ENCODE assay signal across 8 cellular contexts in the genomic region with DNA sequence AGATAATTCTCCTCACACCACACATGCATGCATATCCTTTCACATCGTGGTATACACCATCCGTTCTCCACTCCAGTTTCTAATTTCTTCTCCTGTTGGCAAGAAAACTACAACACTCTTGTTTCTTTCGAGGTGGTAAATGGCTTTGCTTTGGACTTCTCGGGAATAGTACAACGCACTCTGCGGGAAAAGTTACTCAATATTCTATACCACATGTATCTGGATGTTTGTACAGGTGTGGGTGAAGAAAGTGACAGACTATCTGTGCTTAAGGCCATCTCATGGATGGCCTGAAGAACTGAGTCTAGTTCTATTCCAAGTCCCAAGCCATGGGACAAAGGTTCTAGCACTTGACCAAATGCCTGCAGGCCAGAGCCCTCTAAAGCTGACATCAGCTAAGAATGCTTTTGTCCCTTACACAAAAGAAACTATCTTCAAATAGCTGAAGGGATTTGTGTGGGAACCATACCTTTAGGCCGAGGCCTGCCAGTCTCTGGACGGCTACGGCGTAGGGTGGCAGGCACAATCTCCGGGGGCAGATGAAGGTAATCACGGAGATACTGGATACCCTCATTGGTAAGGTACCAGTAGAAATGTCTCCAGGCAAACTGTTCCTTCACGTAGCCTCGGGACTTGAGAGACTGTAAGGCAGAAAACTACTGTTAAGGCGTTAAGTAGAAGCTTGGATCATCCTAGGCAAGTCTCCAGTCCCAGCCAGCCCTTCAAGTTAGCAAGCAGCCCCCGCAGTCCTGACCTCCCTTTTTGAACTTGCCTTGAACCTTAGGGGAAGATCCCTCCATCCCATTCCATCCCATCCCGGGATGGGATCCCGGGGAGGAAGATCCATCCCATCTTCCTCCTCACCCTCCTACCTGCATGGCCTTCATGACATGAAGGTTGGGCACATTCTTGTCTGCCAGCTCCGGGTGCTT. TPM values are rescaled to one million over a fixed set of nuclear protein-coding genes. Genes with fewer than 3 reads are reported as not detected.
A peak's percentile ranks its signal among the peaks of the same experiment; 100 is the strongest.
DNase-seq lines count a peak whose midpoint lies in the region; ATAC-seq and TF ChIP-seq lines count a peak whose summit lies in the region.

No MANE protein-coding gene starts in this region.

- TF ChIP-seq CTCF in AG09309 (IDR thresholded peaks at IDR 0.05; ENCODE audit: control insufficient read depth, insufficient read depth, low read depth, low read length, missing control alignments) (no peak), KMS-11 (conservative IDR thresholded peaks at IDR 0.05; ENCODE audit: low read depth, low read length) (no peak), chondrocyte (IDR thresholded peaks at IDR 0.05) (no peak)

- H3K4me3 ChIP-seq in AG09309 (ENCODE audit: control insufficient read depth, low read depth, low read length) (peak overlapping the region; percentile 88), KMS-11 (IDR thresholded peaks at IDR 0.05; ENCODE audit: insufficient read depth, low read depth, low read length) (no peak overlapping the region), muscle layer of duodenum (ENCODE audit: low read depth in 1 of 2, low read length in 2 of 2) (peak overlapping the region; percentile 66 to 94)

- no peak for DNase-seq in AG09309 (ENCODE audit: low read depth)
- no peak for DNase-seq in chondrocyte (ENCODE audit: low spot score)
- DNase-seq in NCI-H446 treated with DMSO at 0.1 percent for 48 hours (lab: John Stamatoyannopoulos, UW): no peak
- no peak for DNase-seq in SKM-1 (lab: John Stamatoyannopoulos, UW; ENCODE audit: unreplicated experiment)
- no peak for DNase-seq in activated CD4-positive, alpha-beta T cell treated with anti-CD3 and anti-CD28 coated beads for 4 hours

- peak overlapping the region; percentile 99 for H3K9ac ChIP-seq in KMS-11

- H3K4me2 ChIP-seq in KMS-11: peak overlapping the region; percentile 89

- no peaks in the 10 kb centered on the region for H3K9me3 Mint-ChIP-seq in chondrocyte (ENCODE audit: low read depth)

- peaks cover 38% of the 10 kb centered on the region for H3K4me1 ChIP-seq in KMS-11 (ENCODE audit: low read depth, poor library complexity, severe bottlenecking)
- peaks cover 10 to 19% of the 10 kb centered on the region in 2 donors for H3K4me1 ChIP-seq in muscle layer of duodenum (ENCODE audit: control insufficient read depth in 1 of 2, insufficient read depth in 2 of 2, low read length in 2 of 2)

- no peak overlapping the region for H2AFZ ChIP-seq in KMS-11 (ENCODE audit: low read depth)

- no peak for ATAC-seq in GM21619 (IDR thresholded peaks at IDR 0.05; ENCODE audit: unreplicated experiment)

- no peaks in the 10 kb centered on the region for H3K9me3 ChIP-seq in muscle layer of duodenum (ENCODE audit: control insufficient read depth in 1 of 2, low read length in 2 of 2)

- H3K27me3 ChIP-seq in KMS-11 (ENCODE audit: insufficient read depth, low read depth): no peaks in the 10 kb centered on the region
- H3K27me3 ChIP-seq in muscle layer of duodenum (ENCODE audit: low read depth, low read length): no peaks in the 10 kb centered on the region

- H3K36me3 Mint-ChIP-seq in chondrocyte (ENCODE audit: low read depth): peaks cover 25% of the 10 kb centered on the region

- H4K20me1 ChIP-seq in KMS-11 (ENCODE audit: insufficient read depth): no peaks in the 10 kb centered on the region

- H3K27ac ChIP-seq in KMS-11 (peak overlapping the region; percentile 80; the same call in 1 of the 2 replicates), muscle layer of duodenum (ENCODE audit: low read length) (peak overlapping the region; percentile 92)

- H3K27me3 Mint-ChIP-seq in chondrocyte (ENCODE audit: low read depth): no peaks in the 10 kb centered on the region

- H3K36me3 ChIP-seq in KMS-11 (ENCODE audit: insufficient read depth) (peaks cover 34% of the 10 kb centered on the region; the same call in 1 of the 2 replicates), muscle layer of duodenum (ENCODE audit: control insufficient read depth in 1 of 2, insufficient read depth in 2 of 2, low read length in 2 of 2) (peaks cover 38 to 49% of the 10 kb centered on the region in 2 donors)

- peak overlapping the region; percentile 99 for H3K4me3 Mint-ChIP-seq in chondrocyte (ENCODE audit: unreplicated experiment)

- peaks cover 22% of the 10 kb centered on the region for H3K4me1 Mint-ChIP-seq in chondrocyte (ENCODE audit: low read depth)

- peaks cover 57% of the 10 kb centered on the region for H3K79me2 ChIP-seq in KMS-11 (ENCODE audit: insufficient read depth, low read depth)

- H3K27ac Mint-ChIP-seq in chondrocyte (ENCODE audit: unreplicated experiment): peak overlapping the region; percentile 97

RNA-seq across cellular contexts. Expression of a gene that starts 1.4 kb away (rescaled TPM):
- total RNA-seq in chondrocyte: 751 to 941 TPM (median 771 TPM) in 3 replicates

RNA-seq across cellular contexts. Expression of a gene that starts 32.0 kb away (rescaled TPM):
- 21.6 to 25.9 TPM (median 22.0 TPM) in 3 replicates for total RNA-seq in chondrocyte

RNA-seq across cellular contexts. Expression of a gene that starts 41.4 kb away (rescaled TPM):
- 0.15 to 0.21 TPM in 2 of 3 replicates, not detected in the other for total RNA-seq in chondrocyte
